Comparison of ENCODE assay signal across 25 cellular contexts in the genomic region with DNA sequence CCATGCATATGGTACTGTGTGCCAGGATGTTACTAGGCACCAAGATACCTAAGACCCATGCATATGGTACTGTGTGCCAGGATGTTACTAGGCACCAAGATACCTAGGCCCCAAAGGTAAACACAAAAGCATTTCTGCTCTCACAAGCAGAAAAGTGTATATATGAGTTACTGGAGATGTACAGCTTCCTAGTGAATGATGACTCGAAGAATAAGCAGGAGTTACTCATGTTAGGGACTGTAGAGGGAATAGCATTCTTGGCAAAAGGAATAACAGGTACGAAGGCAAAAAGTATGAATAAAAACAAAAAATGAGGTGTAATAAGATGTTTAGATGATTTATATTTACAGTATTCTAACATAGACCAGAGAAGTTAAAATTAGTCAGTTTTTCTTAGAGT.
"Had no signal": no experiment of that assay in that cellular context is flagged by ENCODE, and none has a peak within 500 bp of the region (broad histone marks: within the 10 kb centered on the region; RNA-seq: fewer than 3 reads in every experiment).

No MANE protein-coding gene starts in this region.

- H3K4me1 ChIP-seq: gastrocnemius medialis, pancreas, psoas muscle had no signal

- H3K9me3 ChIP-seq: gastrocnemius medialis, neutrophil, pancreas, psoas muscle, tibial artery had no signal

- FAIRE-seq: pancreas, TTC549 had no signal

- H3K27me3 ChIP-seq: cardiac muscle cell, gastrocnemius medialis, neutrophil, pancreas, tibial artery had no signal

- H3K4me3 ChIP-seq: cardiac muscle cell, gastrocnemius medialis, pancreas, psoas muscle, skin epidermis, tibial artery had no signal

- DNase-seq: activated CD4-positive, alpha-beta T cell treated with anti-CD3 and anti-CD28 coated beads, Interleukin-2, amount 10 ng/mL, durations not matched to agents 7 days and 5 days; activated CD4-positive, CD25-positive, alpha-beta regulatory T cell treated with anti-CD3 and anti-CD28 coated beads, Interleukin-2, amount 50 U/mL, for 72 hours; activated CD8-positive, alpha-beta memory T cell treated with anti-CD3 and anti-CD28 coated beads, Interleukin-2, amount 10 ng/mL, durations not matched to agents 7 days and 5 days; activated CD8-positive, alpha-beta T cell treated with anti-CD3 and anti-CD28 coated beads for 36 hours; activated effector memory CD4-positive, alpha-beta T cell treated with anti-CD3 and anti-CD28 coated beads, Interleukin-2, amount 50 U/mL, for 16 hours; activated naive CD4-positive, alpha-beta T cell treated with anti-CD3 and anti-CD28 coated beads, Interleukin-2, amount 10 ng/mL, durations not matched to agents 7 days and 5 days; activated T-cell treated with anti-CD3 and anti-CD28 coated beads for 4 hours; amygdala; effector CD4-positive, alpha-beta T cell; gastrocnemius medialis; hippocampal formation; left cardiac atrium; mesenchymal stem cell; pancreas; psoas muscle; right cardiac atrium; stimulated activated CD4-positive, alpha-beta T cell treated with anti-CD3 and anti-CD28 coated beads, Interleukin-2, amount 100 ng/mL, for 24 hours; stimulated activated naive CD8-positive, alpha-beta T cell treated with anti-CD3 and anti-CD28 coated beads, Interleukin-15, amount 100 ng/mL, for 72 hours; tibial artery; WERI-Rb-1 had no signal

- H3K36me3 ChIP-seq: cardiac muscle cell, gastrocnemius medialis, neutrophil, pancreas, tibial artery, WERI-Rb-1 had no signal

- ATAC-seq: activated CD8-positive, alpha-beta memory T cell treated with anti-CD3 and anti-CD28 coated beads, Interleukin-2, amount 10 ng/mL, durations not matched to agents 7 days and 5 days; activated CD8-positive, alpha-beta T cell treated with anti-CD3 and anti-CD28 coated beads for 36 hours; gastrocnemius medialis; left cardiac atrium; pancreas; psoas muscle; right cardiac atrium; stimulated activated effector memory CD8-positive, alpha-beta T cell treated with anti-CD3 and anti-CD28 coated beads, Interleukin-12 subunit alpha, Interleukin-12 subunit beta, amount 100 ng/mL, for 72 hours; stimulated activated naive CD8-positive, alpha-beta T cell treated with anti-CD3 and anti-CD28 coated beads, Interleukin-15, amount 100 ng/mL, for 72 hours had no signal

- H3K27ac ChIP-seq: cardiac muscle cell, gastrocnemius medialis, neutrophil, pancreas, psoas muscle, skin epidermis, tibial artery, WERI-Rb-1 had no signal
